1 cellular context compared by ENCODE assay signal in the genomic region with DNA sequence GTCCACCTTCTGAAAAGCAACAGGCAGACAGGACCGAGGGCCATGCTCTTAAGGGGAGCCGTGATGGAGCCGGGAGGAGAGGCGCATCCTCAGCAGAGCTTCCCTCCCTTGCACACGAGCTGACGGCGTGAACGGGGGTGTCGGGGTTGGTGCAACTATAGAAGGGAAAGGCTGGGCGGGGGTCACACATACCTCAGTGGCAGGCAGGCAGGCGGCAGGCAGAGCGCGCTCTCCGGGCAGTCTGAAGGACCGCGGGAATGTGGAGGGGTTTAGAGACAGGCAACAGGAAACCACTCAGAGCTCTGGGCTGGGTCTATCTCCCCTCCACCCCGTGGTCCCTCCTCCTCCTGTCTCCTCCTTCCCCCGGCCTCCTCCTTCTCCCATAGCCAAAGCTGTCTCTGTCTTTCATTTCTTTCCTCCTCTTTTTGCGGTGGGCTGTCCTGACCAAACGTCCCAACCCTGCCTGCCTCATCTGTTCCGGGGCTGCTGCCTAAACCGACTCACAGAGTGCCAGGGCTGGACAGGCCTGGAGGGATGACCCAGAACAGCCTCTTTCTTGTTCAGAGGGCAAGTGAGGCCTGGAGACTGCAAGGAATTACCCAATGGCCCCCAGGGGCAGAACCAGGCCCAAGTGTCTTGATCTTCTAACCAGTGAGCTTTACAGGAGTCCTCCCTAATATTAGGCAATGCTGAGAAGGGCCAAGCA.
TF ChIP-seq lines count a peak whose summit lies in the region.

TSS of gene SPARC (minus strand) at position 243 of the 706 bp plus-strand sequence. CDS start 10,727 bp downstream, outside the sequence.

TF ChIP-seq in liver, 16 proteins besides CTCF, POLR2A, EP300 and RAD21 (continued from another document):
- TF ChIP-seq, protein P1, sequence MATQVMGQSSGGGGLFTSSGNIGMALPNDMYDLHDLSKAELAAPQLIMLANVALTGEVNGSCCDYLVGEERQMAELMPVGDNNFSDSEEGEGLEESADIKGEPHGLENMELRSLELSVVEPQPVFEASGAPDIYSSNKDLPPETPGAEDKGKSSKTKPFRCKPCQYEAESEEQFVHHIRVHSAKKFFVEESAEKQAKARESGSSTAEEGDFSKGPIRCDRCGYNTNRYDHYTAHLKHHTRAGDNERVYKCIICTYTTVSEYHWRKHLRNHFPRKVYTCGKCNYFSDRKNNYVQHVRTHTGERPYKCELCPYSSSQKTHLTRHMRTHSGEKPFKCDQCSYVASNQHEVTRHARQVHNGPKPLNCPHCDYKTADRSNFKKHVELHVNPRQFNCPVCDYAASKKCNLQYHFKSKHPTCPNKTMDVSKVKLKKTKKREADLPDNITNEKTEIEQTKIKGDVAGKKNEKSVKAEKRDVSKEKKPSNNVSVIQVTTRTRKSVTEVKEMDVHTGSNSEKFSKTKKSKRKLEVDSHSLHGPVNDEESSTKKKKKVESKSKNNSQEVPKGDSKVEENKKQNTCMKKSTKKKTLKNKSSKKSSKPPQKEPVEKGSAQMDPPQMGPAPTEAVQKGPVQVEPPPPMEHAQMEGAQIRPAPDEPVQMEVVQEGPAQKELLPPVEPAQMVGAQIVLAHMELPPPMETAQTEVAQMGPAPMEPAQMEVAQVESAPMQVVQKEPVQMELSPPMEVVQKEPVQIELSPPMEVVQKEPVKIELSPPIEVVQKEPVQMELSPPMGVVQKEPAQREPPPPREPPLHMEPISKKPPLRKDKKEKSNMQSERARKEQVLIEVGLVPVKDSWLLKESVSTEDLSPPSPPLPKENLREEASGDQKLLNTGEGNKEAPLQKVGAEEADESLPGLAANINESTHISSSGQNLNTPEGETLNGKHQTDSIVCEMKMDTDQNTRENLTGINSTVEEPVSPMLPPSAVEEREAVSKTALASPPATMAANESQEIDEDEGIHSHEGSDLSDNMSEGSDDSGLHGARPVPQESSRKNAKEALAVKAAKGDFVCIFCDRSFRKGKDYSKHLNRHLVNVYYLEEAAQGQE (IDR thresholded peaks at IDR 0.05), result peak; percentile 50
